In the genomic region with DNA sequence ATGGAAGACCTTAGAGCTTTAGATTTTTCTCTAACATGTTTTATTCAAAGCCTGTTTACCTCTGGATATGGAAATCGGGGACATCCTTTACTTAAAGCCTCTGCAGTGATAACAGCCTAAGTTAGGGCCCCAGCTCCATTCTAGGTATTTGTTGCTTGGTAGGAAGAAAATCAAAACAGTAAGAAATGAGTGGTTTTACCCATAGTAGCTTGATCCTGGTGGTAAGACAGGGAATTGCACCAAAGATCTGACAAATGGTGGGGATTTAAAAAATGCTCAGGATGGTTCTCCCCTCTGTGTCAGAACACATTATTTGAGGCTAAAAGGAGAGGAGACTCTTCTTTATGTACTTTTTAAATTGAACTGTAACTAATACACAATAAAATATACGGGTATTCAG, we compare ENCODE assay signal across 15 cellular contexts. TPM values are rescaled to one million over a fixed set of nuclear protein-coding genes. Genes with fewer than 3 reads are reported as not detected.
A peak's percentile ranks its signal among the peaks of the same experiment; 100 is the strongest.
DNase-seq lines count a peak whose midpoint lies in the region; ATAC-seq and TF ChIP-seq lines count a peak whose summit lies in the region.
"Had no signal": no experiment of that assay in that cellular context is flagged by ENCODE, and none has a peak within 500 bp of the region (broad histone marks: within the 10 kb centered on the region; RNA-seq: fewer than 3 reads in every experiment).

No MANE protein-coding gene starts in this region.

- H3K4me3 ChIP-seq in DOHH2 (ENCODE audit: low read length) (no peak overlapping the region), astrocyte of the cerebellum (ENCODE audit: low read depth, low read length) (no peak overlapping the region), mesendoderm (ENCODE audit: low read length) (no peak overlapping the region), testis (no peak overlapping the region), aorta (ENCODE audit: low read length in 2 of 2) (no peak overlapping the region)

- H4K8ac ChIP-seq in mesendoderm (ENCODE audit: low read depth, low read length), result no peak overlapping the region

- H3K4me2 ChIP-seq in DOHH2 (ENCODE audit: low read length) (no peak overlapping the region), mesendoderm (ENCODE audit: low read length) (no peak overlapping the region)

- POLR2A ChIA-PET in HEK293T (lab: Yijun Ruan, JAX), result no interaction called here

- no peak overlapping the region for H2BK15ac ChIP-seq in mesendoderm (replicated peaks; ENCODE audit: low read depth)

- in situ Hi-C loops in astrocyte of the cerebellum (cut with HindIII; ENCODE audit: low sequenced_read_pairs), result no loop called here

- DNase-seq in HEK293T (ENCODE audit: extremely low spot score), result peak; percentile 17
- no peak for DNase-seq in astrocyte of the cerebellum (ENCODE audit: low read depth)
- peak; percentile 24 for DNase-seq in mesendoderm
- DNase-seq in testis, result no peak
- no peak for DNase-seq in cerebellar nuclear complex (lab: John Stamatoyannopoulos, UW)
- no peak for DNase-seq in aorta
- no peak for DNase-seq in dedifferentiated amniotic fluid mesenchymal stem cell (ENCODE audit: extremely low spot score)
- DNase-seq: activated T-cell treated with anti-CD3 and anti-CD28 coated beads, Interleukin-2, amount 50 U/mL, for 1 hour; effector CD4-positive, alpha-beta T cell; head of caudate nucleus; naive thymus-derived CD4-positive, alpha-beta T cell; T-cell had no signal

- H2AK5ac ChIP-seq in mesendoderm (ENCODE audit: low read length), result no peak overlapping the region

- ATAC-seq in aorta (ENCODE audit: low FRiP score), result no peak
- ATAC-seq: HCT116; left lobe of liver; naive thymus-derived CD4-positive, alpha-beta T cell; T-cell had no signal

- H3K9ac ChIP-seq in mesendoderm (ENCODE audit: low read length), result no peak overlapping the region

- no peak overlapping the region for H3K4ac ChIP-seq in mesendoderm (ENCODE audit: low read depth, low read length)

- no peak overlapping the region for H3K18ac ChIP-seq in mesendoderm (ENCODE audit: low read length)

- no peak overlapping the region for H2BK5ac ChIP-seq in mesendoderm (ENCODE audit: low read length)

- intact Hi-C loops in testis (cut with DNase I; ENCODE audit: low total_unique reads), result no loop called here
- intact Hi-C loops in aorta (cut with DNase I), result no loop called here

- H4K5ac ChIP-seq in mesendoderm (ENCODE audit: low read length), result no peak overlapping the region

- no peak overlapping the region for H2BK120ac ChIP-seq in mesendoderm (ENCODE audit: low read depth, low read length)

- H3K9me3 ChIP-seq in DOHH2 (ENCODE audit: control insufficient read depth, insufficient read depth, low read length) (no peaks in the 10 kb centered on the region), testis (no peaks in the 10 kb centered on the region), aorta (ENCODE audit: control insufficient read depth, low read length) (no peaks in the 10 kb centered on the region)

- no peaks in the 10 kb centered on the region for H3K79me1 ChIP-seq in mesendoderm (ENCODE audit: low read length)

- CTCF ChIA-PET in HEK293T (lab: Yijun Ruan, JAX), result interaction anchor here (0.8 to 1.0 kb wide), 2 partner anchors 10 to 27 kb away, joined by 4 to 5 read pairs; no protein-coding TSS in a partner anchor

- peak; percentile 30 for TF ChIP-seq CTCF in DOHH2 (IDR thresholded peaks at IDR 0.05; ENCODE audit: low read depth, low read length, poor library complexity, severe bottlenecking)
- TF ChIP-seq CTCF in astrocyte of the cerebellum (IDR thresholded peaks at IDR 0.05; ENCODE audit: low read depth, low read length, missing control alignments), result peak; percentile 39
- TF ChIP-seq CTCF in testis (IDR thresholded peaks at IDR 0.05), result peak in 1 of 3 experiments; percentile 32

- H3K27me3 ChIP-seq in DOHH2 (ENCODE audit: control insufficient read depth, low read length) (no peaks in the 10 kb centered on the region), mesendoderm (ENCODE audit: insufficient read depth, low read length, poor library complexity) (no peaks in the 10 kb centered on the region), testis (no peaks in the 10 kb centered on the region), aorta (ENCODE audit: control insufficient read depth in 1 of 2, insufficient read depth in 2 of 2, low read length in 1 of 2) (no peaks in the 10 kb centered on the region)

- TF ChIP-seq POLR2A in testis (IDR thresholded peaks at IDR 0.05), result no peak

- H3K4me1 ChIP-seq in DOHH2 (ENCODE audit: control insufficient read depth, low read length) (peaks cover 60% of the 10 kb centered on the region), mesendoderm (ENCODE audit: control insufficient read depth, low read depth, low read length) (no peaks in the 10 kb centered on the region), testis (no peaks in the 10 kb centered on the region), aorta (ENCODE audit: control insufficient read depth in 1 of 2, insufficient read depth in 2 of 2, low read length in 2 of 2) (no peaks in the 10 kb centered on the region)

- no peaks in the 10 kb centered on the region for H3K9me2 ChIP-seq in DOHH2 (replicated peaks; ENCODE audit: control insufficient read depth, low read length)

- no peaks in the 10 kb centered on the region for H3F3A ChIP-seq in DOHH2 (ENCODE audit: control insufficient read depth, insufficient read depth)

- no peak overlapping the region for H3K27ac ChIP-seq in DOHH2 (ENCODE audit: low read depth, low read length)
- no peak overlapping the region for H3K27ac ChIP-seq in mesendoderm (ENCODE audit: low read depth, low read length)
- H3K27ac ChIP-seq in testis, result no peak overlapping the region
- H3K27ac ChIP-seq in aorta (ENCODE audit: low read depth in 1 of 2, low read length in 2 of 2), result no peak overlapping the region

- H3K23ac ChIP-seq in mesendoderm (ENCODE audit: low read length), result no peak overlapping the region

- H3K79me2 ChIP-seq in DOHH2 (ENCODE audit: control insufficient read depth, low read length), result peaks cover 98% of the 10 kb centered on the region
- H3K79me2 ChIP-seq in mesendoderm (ENCODE audit: control insufficient read depth, insufficient read depth, low read length), result no peaks in the 10 kb centered on the region

- no CpG with 5 or more reads among the region's 2 CpGs for WGBS in mesendoderm (ENCODE audit: extremely low coverage, insufficient coverage, low lambda C conversion rate)
- 94 to 97% methylated on average over 2 of the region's 2 CpGs for WGBS in testis, 2 donors
- 51 to 89% methylated on average over 2 of the region's 2 CpGs for WGBS in aorta, 2 donors

- no peaks in the 10 kb centered on the region for H4K20me1 ChIP-seq in DOHH2 (ENCODE audit: control insufficient read depth, insufficient read depth, low read depth, low read length)

- H3K36me3 ChIP-seq in DOHH2 (ENCODE audit: control insufficient read depth, low read length) (peaks cover 50% of the 10 kb centered on the region), mesendoderm (ENCODE audit: control insufficient read depth, insufficient read depth, low read length) (no peaks in the 10 kb centered on the region), testis (ENCODE audit: low read depth, missing control alignments) (no peaks in the 10 kb centered on the region), aorta (ENCODE audit: control insufficient read depth in 1 of 2, insufficient read depth in 2 of 2, low read length in 1 of 2) (no peaks in the 10 kb centered on the region)

- no peak overlapping the region for H3K56ac ChIP-seq in mesendoderm (ENCODE audit: low read length)

TF ChIP-seq in HEK293T, 16 proteins besides CTCF, POLR2A, EP300 and RAD21:
- TF ChIP-seq HDGF (IDR thresholded peaks at IDR 0.05; ENCODE audit: borderline replicate concordance) (no peak), ZNF384 (IDR thresholded peaks at IDR 0.05) (no peak), SP1 (IDR thresholded peaks at IDR 0.05) (no peak), CTBP1 (IDR thresholded peaks at IDR 0.05; ENCODE audit: borderline replicate concordance) (no peak), FOXM1 (IDR thresholded peaks at IDR 0.05; ENCODE audit: borderline replicate concordance) (no peak), ELF4 (IDR thresholded peaks at IDR 0.05) (no peak), BHLHE40 (IDR thresholded peaks at IDR 0.05; ENCODE audit: borderline replicate concordance) (no peak), FOXK2 (IDR thresholded peaks at IDR 0.05) (no peak), SUZ12 (IDR thresholded peaks at IDR 0.05) (no peak), TARDBP (IDR thresholded peaks at IDR 0.05) (no peak), FOXA1 (IDR thresholded peaks at IDR 0.05) (no peak), ARNT (IDR thresholded peaks at IDR 0.05) (no peak)
- TF ChIP-seq, protein P1, sequence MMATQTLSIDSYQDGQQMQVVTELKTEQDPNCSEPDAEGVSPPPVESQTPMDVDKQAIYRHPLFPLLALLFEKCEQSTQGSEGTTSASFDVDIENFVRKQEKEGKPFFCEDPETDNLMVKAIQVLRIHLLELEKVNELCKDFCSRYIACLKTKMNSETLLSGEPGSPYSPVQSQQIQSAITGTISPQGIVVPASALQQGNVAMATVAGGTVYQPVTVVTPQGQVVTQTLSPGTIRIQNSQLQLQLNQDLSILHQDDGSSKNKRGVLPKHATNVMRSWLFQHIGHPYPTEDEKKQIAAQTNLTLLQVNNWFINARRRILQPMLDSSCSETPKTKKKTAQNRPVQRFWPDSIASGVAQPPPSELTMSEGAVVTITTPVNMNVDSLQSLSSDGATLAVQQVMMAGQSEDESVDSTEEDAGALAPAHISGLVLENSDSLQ (IDR thresholded peaks at IDR 0.05), result no peak

RNA-seq across cellular contexts. Expression of a gene that starts 52.4 kb away (rescaled TPM):
- 1.2 TPM for polyA plus RNA-seq in mesendoderm (2013, experiment 1 of 2)
- 1.1 TPM for polyA plus RNA-seq in mesendoderm (2013, experiment 2 of 2)
- total RNA-seq in testis (10 to 100 TPM; 21.3 to 28.1 TPM), aorta (1 to 10 TPM; 2.1 to 2.7 TPM)
- polyA plus RNA-seq in testis (ENCODE audit: insufficient read depth, low read depth, low replicate concordance) (4.7 TPM), aorta (under 1 TPM; 0.25 to 0.36 TPM)

Comparison
In these comparisons a context has a peak if more than half of its experiments do, and no peak if none do; other contexts are left out.
1. DNase-seq: peak in HEK293T (single experiment) and mesendoderm (single experiment); none in astrocyte of the cerebellum (single experiment), testis (single experiment), cerebellar nuclear complex (0 of 2), aorta (0 of 2) and dedifferentiated amniotic fluid mesenchymal stem cell (single experiment).
2. RNA of a gene that starts 52.4 kb away (total RNA-seq): 21.3 to 28.1 TPM in testis; 2.1 to 2.7 TPM in aorta; every median in the first group is over 4 times any median in the second.